1 cellular context compared by ENCODE assay signal in the genomic region with DNA sequence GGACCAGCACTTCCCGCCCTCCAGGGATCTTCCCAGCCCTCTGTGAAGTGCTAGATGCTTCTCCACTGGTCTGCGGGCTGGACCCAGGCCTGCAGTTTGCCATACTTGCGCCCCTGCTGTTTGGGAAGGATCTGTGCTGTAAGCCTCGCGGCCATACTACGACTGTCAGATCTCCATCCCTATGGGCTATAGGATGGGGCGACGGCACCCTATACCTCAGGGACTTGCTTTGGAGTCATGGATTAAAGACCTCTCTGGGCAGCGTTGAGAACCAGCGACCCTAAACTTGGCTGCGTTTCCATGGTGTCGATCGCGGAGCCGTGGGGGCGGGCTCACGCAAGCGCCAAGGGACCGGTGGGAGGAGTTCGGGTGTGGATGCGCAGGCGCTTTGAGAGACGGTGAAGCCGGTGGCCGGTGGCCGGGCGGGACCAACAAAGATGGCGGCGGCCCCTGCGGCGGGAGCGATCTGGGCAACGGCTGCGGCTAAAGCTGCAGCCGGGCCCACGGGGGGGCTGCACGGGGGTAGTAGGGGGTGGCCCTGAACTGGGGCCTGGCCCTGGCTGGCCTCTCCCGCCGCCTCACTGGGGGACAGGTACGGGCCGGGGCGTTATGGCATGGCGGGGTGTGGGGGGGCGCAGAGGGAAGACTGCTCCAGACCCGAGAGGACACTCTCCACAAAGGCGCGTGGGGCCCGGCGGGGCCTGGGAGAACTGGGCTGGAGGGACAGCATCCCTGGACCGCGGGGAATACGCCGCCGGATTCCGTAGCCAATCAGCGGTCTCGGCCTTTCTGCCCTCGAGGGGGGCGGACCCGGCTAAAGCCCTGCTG.
TF ChIP-seq lines count a peak whose summit lies in the region.

A gene with protein sequence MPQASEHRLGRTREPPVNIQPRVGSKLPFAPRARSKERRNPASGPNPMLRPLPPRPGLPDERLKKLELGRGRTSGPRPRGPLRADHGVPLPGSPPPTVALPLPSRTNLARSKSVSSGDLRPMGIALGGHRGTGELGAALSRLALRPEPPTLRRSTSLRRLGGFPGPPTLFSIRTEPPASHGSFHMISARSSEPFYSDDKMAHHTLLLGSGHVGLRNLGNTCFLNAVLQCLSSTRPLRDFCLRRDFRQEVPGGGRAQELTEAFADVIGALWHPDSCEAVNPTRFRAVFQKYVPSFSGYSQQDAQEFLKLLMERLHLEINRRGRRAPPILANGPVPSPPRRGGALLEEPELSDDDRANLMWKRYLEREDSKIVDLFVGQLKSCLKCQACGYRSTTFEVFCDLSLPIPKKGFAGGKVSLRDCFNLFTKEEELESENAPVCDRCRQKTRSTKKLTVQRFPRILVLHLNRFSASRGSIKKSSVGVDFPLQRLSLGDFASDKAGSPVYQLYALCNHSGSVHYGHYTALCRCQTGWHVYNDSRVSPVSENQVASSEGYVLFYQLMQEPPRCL (plus strand): TSS at position 414 of the 828 bp plus-strand sequence. CDS start 1,141 bp downstream, outside the sequence.

TF ChIP-seq in HepG2, 621 proteins besides CTCF, POLR2A, EP300 and RAD21 (continued from another document and continues in another):
- TF ChIP-seq, protein P1, sequence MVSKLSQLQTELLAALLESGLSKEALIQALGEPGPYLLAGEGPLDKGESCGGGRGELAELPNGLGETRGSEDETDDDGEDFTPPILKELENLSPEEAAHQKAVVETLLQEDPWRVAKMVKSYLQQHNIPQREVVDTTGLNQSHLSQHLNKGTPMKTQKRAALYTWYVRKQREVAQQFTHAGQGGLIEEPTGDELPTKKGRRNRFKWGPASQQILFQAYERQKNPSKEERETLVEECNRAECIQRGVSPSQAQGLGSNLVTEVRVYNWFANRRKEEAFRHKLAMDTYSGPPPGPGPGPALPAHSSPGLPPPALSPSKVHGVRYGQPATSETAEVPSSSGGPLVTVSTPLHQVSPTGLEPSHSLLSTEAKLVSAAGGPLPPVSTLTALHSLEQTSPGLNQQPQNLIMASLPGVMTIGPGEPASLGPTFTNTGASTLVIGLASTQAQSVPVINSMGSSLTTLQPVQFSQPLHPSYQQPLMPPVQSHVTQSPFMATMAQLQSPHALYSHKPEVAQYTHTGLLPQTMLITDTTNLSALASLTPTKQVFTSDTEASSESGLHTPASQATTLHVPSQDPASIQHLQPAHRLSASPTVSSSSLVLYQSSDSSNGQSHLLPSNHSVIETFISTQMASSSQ (IDR thresholded peaks at IDR 0.05; ENCODE audit: low read depth): no peak
- TF ChIP-seq, protein P1 (CRISPR knock-in tag; IDR thresholded peaks at IDR 0.05; ENCODE audit: borderline replicate concordance): no peak
- 0 out of 2 replicates have a peak, but pooled peaks have one; percentile 46 for TF ChIP-seq ZNF547 (CRISPR knock-in tag; IDR thresholded peaks at IDR 0.05)
- no peak for TF ChIP-seq RNF2 (conservative IDR thresholded peaks at IDR 0.05; ENCODE audit: low read depth)
- TF ChIP-seq TBP (CRISPR knock-in tag; IDR thresholded peaks at IDR 0.05): no peak
- 0 out of 2 replicates have a peak, but pooled peaks have one; percentile 45 for TF ChIP-seq ZGPAT (CRISPR knock-in tag; IDR thresholded peaks at IDR 0.05)
- no peak for TF ChIP-seq THAP7 (CRISPR knock-in tag; IDR thresholded peaks at IDR 0.05)
- TF ChIP-seq ATF1 (CRISPR knock-in tag; IDR thresholded peaks at IDR 0.05): no peak
- TF ChIP-seq NAIF1 (CRISPR knock-in tag; IDR thresholded peaks at IDR 0.05; ENCODE audit: borderline replicate concordance): no peak
- no peak for TF ChIP-seq RARA (CRISPR knock-in tag; IDR thresholded peaks at IDR 0.05)
- TF ChIP-seq SRF (IDR thresholded peaks at IDR 0.05; ENCODE audit: low read depth, low read length): no peak
- TF ChIP-seq NR1H2 (CRISPR knock-in tag; IDR thresholded peaks at IDR 0.05; ENCODE audit: borderline replicate concordance, low read depth): no peak
- TF ChIP-seq ZNF567 (CRISPR knock-in tag; IDR thresholded peaks at IDR 0.05; ENCODE audit: borderline replicate concordance): no peak
- TF ChIP-seq, protein P2, sequence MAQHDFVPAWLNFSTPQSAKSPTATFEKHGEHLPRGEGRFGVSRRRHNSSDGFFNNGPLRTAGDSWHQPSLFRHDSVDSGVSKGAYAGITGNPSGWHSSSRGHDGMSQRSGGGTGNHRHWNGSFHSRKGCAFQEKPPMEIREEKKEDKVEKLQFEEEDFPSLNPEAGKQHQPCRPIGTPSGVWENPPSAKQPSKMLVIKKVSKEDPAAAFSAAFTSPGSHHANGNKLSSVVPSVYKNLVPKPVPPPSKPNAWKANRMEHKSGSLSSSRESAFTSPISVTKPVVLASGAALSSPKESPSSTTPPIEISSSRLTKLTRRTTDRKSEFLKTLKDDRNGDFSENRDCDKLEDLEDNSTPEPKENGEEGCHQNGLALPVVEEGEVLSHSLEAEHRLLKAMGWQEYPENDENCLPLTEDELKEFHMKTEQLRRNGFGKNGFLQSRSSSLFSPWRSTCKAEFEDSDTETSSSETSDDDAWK (CRISPR knock-in tag; IDR thresholded peaks at IDR 0.05): no peak
- TF ChIP-seq HNRNPL (IDR thresholded peaks at IDR 0.05; ENCODE audit: low read depth, low read length): no peak
- TF ChIP-seq, protein P3, sequence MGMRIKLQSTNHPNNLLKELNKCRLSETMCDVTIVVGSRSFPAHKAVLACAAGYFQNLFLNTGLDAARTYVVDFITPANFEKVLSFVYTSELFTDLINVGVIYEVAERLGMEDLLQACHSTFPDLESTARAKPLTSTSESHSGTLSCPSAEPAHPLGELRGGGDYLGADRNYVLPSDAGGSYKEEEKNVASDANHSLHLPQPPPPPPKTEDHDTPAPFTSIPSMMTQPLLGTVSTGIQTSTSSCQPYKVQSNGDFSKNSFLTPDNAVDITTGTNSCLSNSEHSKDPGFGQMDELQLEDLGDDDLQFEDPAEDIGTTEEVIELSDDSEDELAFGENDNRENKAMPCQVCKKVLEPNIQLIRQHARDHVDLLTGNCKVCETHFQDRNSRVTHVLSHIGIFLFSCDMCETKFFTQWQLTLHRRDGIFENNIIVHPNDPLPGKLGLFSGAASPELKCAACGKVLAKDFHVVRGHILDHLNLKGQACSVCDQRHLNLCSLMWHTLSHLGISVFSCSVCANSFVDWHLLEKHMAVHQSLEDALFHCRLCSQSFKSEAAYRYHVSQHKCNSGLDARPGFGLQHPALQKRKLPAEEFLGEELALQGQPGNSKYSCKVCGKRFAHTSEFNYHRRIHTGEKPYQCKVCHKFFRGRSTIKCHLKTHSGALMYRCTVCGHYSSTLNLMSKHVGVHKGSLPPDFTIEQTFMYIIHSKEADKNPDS (CRISPR knock-in tag; IDR thresholded peaks at IDR 0.05): no peak
- peak; percentile 49; the same call in 1 of the 2 replicates for TF ChIP-seq RFX3 (CRISPR knock-in tag; IDR thresholded peaks at IDR 0.05)
- no peak for TF ChIP-seq KDM4B (CRISPR knock-in tag; IDR thresholded peaks at IDR 0.05)
- no peak for TF ChIP-seq STAT6 (CRISPR knock-in tag; IDR thresholded peaks at IDR 0.05; ENCODE audit: borderline replicate concordance)
- TF ChIP-seq, protein P4, sequence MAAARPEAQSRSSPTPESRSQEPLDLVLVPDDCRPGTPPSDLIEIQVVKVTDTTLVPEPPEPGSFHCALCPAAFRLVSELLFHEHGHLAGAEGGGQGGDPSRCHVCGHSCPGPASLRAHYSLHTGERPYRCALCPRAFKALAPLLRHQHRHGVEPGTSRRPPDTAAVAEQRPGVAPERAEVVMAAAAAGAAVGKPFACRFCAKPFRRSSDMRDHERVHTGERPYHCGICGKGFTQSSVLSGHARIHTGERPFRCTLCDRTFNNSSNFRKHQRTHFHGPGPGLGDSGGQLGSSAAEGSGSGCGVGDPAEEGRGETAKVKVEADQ (CRISPR knock-in tag; IDR thresholded peaks at IDR 0.05; ENCODE audit: borderline replicate concordance): no peak
- TF ChIP-seq SRSF9 (IDR thresholded peaks at IDR 0.05; ENCODE audit: borderline replicate concordance, insufficient read depth, low read depth, low read length, poor library complexity, severe bottlenecking): no peak
- no peak for TF ChIP-seq ZNF20 (CRISPR knock-in tag; IDR thresholded peaks at IDR 0.05)
- no peak for TF ChIP-seq TCF7L2 (IDR thresholded peaks at IDR 0.05; ENCODE audit: low read depth, low read length)
- TF ChIP-seq HOMEZ (CRISPR knock-in tag; IDR thresholded peaks at IDR 0.05; ENCODE audit: low read depth): no peak
- TF ChIP-seq ZNF772 (CRISPR knock-in tag; IDR thresholded peaks at IDR 0.05): peak; percentile 58; the same call in 1 of the 2 replicates
- TF ChIP-seq POLR2AphosphoS2 (IDR thresholded peaks at IDR 0.05; ENCODE audit: low read depth, low read length): no peak
- TF ChIP-seq CHD4 (IDR thresholded peaks at IDR 0.05; ENCODE audit: borderline replicate concordance, low read length): no peak
- TF ChIP-seq DBP (CRISPR knock-in tag; IDR thresholded peaks at IDR 0.05; ENCODE audit: not compliant biosample characterization): no peak
- TF ChIP-seq, protein P5, sequence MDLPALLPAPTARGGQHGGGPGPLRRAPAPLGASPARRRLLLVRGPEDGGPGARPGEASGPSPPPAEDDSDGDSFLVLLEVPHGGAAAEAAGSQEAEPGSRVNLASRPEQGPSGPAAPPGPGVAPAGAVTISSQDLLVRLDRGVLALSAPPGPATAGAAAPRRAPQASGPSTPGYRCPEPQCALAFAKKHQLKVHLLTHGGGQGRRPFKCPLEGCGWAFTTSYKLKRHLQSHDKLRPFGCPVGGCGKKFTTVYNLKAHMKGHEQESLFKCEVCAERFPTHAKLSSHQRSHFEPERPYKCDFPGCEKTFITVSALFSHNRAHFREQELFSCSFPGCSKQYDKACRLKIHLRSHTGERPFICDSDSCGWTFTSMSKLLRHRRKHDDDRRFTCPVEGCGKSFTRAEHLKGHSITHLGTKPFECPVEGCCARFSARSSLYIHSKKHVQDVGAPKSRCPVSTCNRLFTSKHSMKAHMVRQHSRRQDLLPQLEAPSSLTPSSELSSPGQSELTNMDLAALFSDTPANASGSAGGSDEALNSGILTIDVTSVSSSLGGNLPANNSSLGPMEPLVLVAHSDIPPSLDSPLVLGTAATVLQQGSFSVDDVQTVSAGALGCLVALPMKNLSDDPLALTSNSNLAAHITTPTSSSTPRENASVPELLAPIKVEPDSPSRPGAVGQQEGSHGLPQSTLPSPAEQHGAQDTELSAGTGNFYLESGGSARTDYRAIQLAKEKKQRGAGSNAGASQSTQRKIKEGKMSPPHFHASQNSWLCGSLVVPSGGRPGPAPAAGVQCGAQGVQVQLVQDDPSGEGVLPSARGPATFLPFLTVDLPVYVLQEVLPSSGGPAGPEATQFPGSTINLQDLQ (CRISPR knock-in tag; IDR thresholded peaks at IDR 0.05): no peak
- TF ChIP-seq ZNF775 (CRISPR knock-in tag; IDR thresholded peaks at IDR 0.05; ENCODE audit: borderline replicate concordance): no peak
